14 cellular contexts compared by ENCODE assay signal in the genomic region with DNA sequence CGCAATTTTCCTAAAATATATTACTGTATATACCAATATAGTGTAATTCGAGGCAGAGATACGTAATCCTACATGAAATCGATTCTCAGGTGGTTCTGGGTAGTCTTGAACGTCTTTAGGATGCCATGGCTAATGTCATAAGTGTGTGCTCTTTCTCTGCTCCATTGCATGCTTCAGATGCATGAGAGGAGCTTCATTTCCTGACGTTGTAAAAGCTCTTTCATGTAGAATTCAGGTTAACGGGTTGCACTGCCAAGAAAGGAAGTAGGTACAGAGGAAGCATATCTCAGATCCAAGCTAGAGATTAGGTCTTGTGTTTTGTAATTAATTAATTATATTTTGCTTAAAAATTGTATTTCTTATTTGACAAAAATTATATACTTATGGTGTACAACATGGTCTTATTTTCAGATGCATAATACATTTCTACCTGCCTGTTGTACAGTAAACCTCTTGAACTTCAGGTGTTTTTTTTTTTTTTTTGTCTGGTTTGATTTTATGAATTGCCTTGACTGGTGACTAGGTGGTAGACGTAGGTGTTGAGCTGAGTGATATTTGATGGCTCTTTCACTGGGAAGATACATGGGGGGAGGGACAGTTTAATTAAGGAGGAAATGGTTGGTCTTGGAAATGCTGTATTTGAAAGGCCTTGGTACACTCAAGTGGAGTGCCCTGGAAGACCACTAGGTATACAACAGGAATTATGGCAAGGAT. TPM values are rescaled to one million over a fixed set of nuclear protein-coding genes. Genes with fewer than 3 reads are reported as not detected.
DNase-seq lines count a peak whose midpoint lies in the region; ATAC-seq and TF ChIP-seq lines count a peak whose summit lies in the region.
"Had no signal": no experiment of that assay in that cellular context is flagged by ENCODE, and none has a peak within 500 bp of the region (broad histone marks: within the 10 kb centered on the region; RNA-seq: fewer than 3 reads in every experiment).

No MANE protein-coding gene starts in this region.

- no peaks in the 10 kb centered on the region for H3K27me3 ChIP-seq in CD4-positive, alpha-beta T cell (ENCODE audit: control insufficient read depth, insufficient read depth, low read length)
- H3K27me3 ChIP-seq: BLaER1 treated with 17β-estradiol and CSF1 and Interleukin-3, amounts not matched to agents 10 nM and 100 nM; transverse colon had no signal

- no peak for TF ChIP-seq CTCF in CD4-positive, alpha-beta T cell (IDR thresholded peaks at IDR 0.05)
- TF ChIP-seq CTCF in WTC11 (IDR thresholded peaks at IDR 0.05): no peak

- peaks cover 94% of the 10 kb centered on the region for H3K36me3 Mint-ChIP-seq in CD4-positive, alpha-beta T cell (ENCODE audit: low read depth)
- H3K36me3 Mint-ChIP-seq in WTC11: peaks cover 88% of the 10 kb centered on the region
- peaks cover 25 to 63% (median 27%) of the 10 kb centered on the region in 3 donors for H3K36me3 Mint-ChIP-seq in immature natural killer cell

- CTCF ChIA-PET in CD4-positive, alpha-beta T cell (lab: Charles Lee): interaction anchor here (0.6 to 2.3 kb wide), 5 partner anchors 10 to 503 kb away, joined by 3 to 8 read pairs (median 3); a partner anchor contains a TSS
- CTCF ChIA-PET in WTC11 (lab: Charles Lee): interaction anchor here (0.6 to 1.2 kb wide), 2 partner anchors 20 to 90 kb away, joined by 3 to 5 read pairs; no protein-coding TSS in a partner anchor

- POLR2A ChIA-PET in CD4-positive, alpha-beta T cell (lab: Charles Lee): interaction anchor here (0.7 to 5.4 kb wide), 8 partner anchors 8 to 165 kb away, joined by 3 to 78 read pairs (median 4); a partner anchor contains a TSS
- POLR2A ChIA-PET in WTC11 (lab: Charles Lee): no interaction called here

- peak overlapping the region; percentile 39 for H3K4me3 Mint-ChIP-seq in CD4-positive, alpha-beta T cell
- H3K4me3 Mint-ChIP-seq in WTC11 (no peak overlapping the region), immature natural killer cell (no peak overlapping the region)

- H3K27ac ChIP-seq in CD4-positive, alpha-beta T cell (ENCODE audit: low read depth, low read length): peak overlapping the region; percentile 89
- H3K27ac ChIP-seq: BLaER1 treated with 17β-estradiol and CSF1 and Interleukin-3, amounts not matched to agents 10 nM and 100 nM; transverse colon had no signal

- no peaks in the 10 kb centered on the region for H3K9me3 ChIP-seq in CD4-positive, alpha-beta T cell (ENCODE audit: control insufficient read depth, low read length)
- H3K9me3 ChIP-seq: BLaER1 treated with 17β-estradiol and CSF1 and Interleukin-3, amounts not matched to agents 10 nM and 100 nM; transverse colon had no signal

- peak overlapping the region; percentile 87 for H3K27ac Mint-ChIP-seq in CD4-positive, alpha-beta T cell
- H3K27ac Mint-ChIP-seq in WTC11 (peak overlapping the region; percentile 3), immature natural killer cell (peak overlapping the region in 5 of 6 donors; percentile 20 to 62 (median 54))

- H3K27me3 Mint-ChIP-seq in CD4-positive, alpha-beta T cell: no peaks in the 10 kb centered on the region
- H3K27me3 Mint-ChIP-seq in WTC11 (ENCODE audit: low read depth): no peaks in the 10 kb centered on the region
- H3K27me3 Mint-ChIP-seq in immature natural killer cell (ENCODE audit: low read depth in 3 of 3): peaks cover 0 to 4% (median 2%) of the 10 kb centered on the region in 3 donors

- no peaks in the 10 kb centered on the region for H3K9me3 Mint-ChIP-seq in CD4-positive, alpha-beta T cell
- H3K9me3 Mint-ChIP-seq in WTC11: no peaks in the 10 kb centered on the region
- H3K9me3 Mint-ChIP-seq in immature natural killer cell: no peaks in the 10 kb centered on the region

- in situ Hi-C loops in G401 (cut with HindIII; ENCODE audit: low sequenced_read_pairs): no loop called here

- intact Hi-C loops in CD4-positive, alpha-beta T cell (cut with DNase I, micrococcal nuclease): loop anchor here (1.0 to 10.0 kb wide), 3 partner anchors 10 to 262 kb away; a partner anchor contains a TSS

- DNase-seq in CD1c-positive myeloid dendritic cell (ENCODE audit: extremely low spot score) (peak; percentile 26), WTC11 (ENCODE audit: low spot score) (no peak), immature natural killer cell (no peak), G401 (ENCODE audit: low spot score) (no peak)
- peak in 1 of 10 experiments; percentile 35 for DNase-seq in CD4-positive, alpha-beta T cell
- DNase-seq in stimulated activated CD4-positive, alpha-beta T cell treated with anti-CD3 and anti-CD28 coated beads, Interleukin-4, amount 100 ng/mL, for 24 hours: no peak
- no peak for DNase-seq in stimulated activated CD4-positive, alpha-beta T cell treated with anti-CD3 and anti-CD28 coated beads, Interleukin-2, amount 100 ng/mL, for 24 hours
- DNase-seq: amygdala, left cardiac atrium, NCI-H2107, NCI-H69, PC-3, transverse colon had no signal

- peaks cover 84% of the 10 kb centered on the region for H3K4me1 Mint-ChIP-seq in CD4-positive, alpha-beta T cell (ENCODE audit: low read depth)
- H3K4me1 Mint-ChIP-seq in WTC11: no peaks in the 10 kb centered on the region
- peaks cover 30 to 76% of the 10 kb centered on the region in 2 donors for H3K4me1 Mint-ChIP-seq in immature natural killer cell

- ATAC-seq in CD4-positive, alpha-beta T cell (ENCODE audit: poor library complexity): peak; percentile 89
- no peak for ATAC-seq in WTC11
- ATAC-seq: left cardiac atrium, PC-3 had no signal

TF ChIP-seq in WTC11, 78 proteins besides CTCF, POLR2A, EP300 and RAD21:
- TF ChIP-seq RORB (CRISPR knock-in tag; IDR thresholded peaks at IDR 0.05) (no peak), FOXK1 (CRISPR knock-in tag; IDR thresholded peaks at IDR 0.05) (no peak), CREB1 (CRISPR knock-in tag; IDR thresholded peaks at IDR 0.05) (no peak)
- TF ChIP-seq, protein P1, sequence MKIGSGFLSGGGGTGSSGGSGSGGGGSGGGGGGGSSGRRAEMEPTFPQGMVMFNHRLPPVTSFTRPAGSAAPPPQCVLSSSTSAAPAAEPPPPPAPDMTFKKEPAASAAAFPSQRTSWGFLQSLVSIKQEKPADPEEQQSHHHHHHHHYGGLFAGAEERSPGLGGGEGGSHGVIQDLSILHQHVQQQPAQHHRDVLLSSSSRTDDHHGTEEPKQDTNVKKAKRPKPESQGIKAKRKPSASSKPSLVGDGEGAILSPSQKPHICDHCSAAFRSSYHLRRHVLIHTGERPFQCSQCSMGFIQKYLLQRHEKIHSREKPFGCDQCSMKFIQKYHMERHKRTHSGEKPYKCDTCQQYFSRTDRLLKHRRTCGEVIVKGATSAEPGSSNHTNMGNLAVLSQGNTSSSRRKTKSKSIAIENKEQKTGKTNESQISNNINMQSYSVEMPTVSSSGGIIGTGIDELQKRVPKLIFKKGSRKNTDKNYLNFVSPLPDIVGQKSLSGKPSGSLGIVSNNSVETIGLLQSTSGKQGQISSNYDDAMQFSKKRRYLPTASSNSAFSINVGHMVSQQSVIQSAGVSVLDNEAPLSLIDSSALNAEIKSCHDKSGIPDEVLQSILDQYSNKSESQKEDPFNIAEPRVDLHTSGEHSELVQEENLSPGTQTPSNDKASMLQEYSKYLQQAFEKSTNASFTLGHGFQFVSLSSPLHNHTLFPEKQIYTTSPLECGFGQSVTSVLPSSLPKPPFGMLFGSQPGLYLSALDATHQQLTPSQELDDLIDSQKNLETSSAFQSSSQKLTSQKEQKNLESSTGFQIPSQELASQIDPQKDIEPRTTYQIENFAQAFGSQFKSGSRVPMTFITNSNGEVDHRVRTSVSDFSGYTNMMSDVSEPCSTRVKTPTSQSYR (CRISPR knock-in tag; IDR thresholded peaks at IDR 0.05): no peak
TF ChIP-seq in WTC11: peak in this region for 0.

RNA-seq across cellular contexts. Expression of a gene that starts 9.3 kb away (rescaled TPM):
- 100 to 1,000 TPM; 141 TPM for total RNA-seq in CD4-positive, alpha-beta T cell
- total RNA-seq in WTC11 (2021): 98.6 to 131 TPM (median 106 TPM) in 3 replicates
- 10 to 100 TPM; 16.6 to 56.0 (median 26.1) TPM for polyA plus RNA-seq in immature natural killer cell
- 46.0 and 51.9 TPM in 2 replicates for total RNA-seq in G401 (2014; rRNA removed; shearing (Covaris generic))

Comparison
In these comparisons a context has a peak if more than half of its experiments do, and no peak if none do; other contexts are left out.
1. H3K27ac Mint-ChIP-seq: peak in every context shown above with its lines; median percentile 87 in CD4-positive, alpha-beta T cell; 54 in immature natural killer cell; 3 in WTC11.